In genomic region chr12:44812062-44812461, GRCh38 we compare ENCODE assay signal across 8 cellular contexts.
DNase-seq lines count a peak whose midpoint lies in the region; ATAC-seq and TF ChIP-seq lines count a peak whose summit lies in the region.

No MANE protein-coding gene starts in this region.

- no peak overlapping the region for H3K27ac Mint-ChIP-seq in CD4-positive, alpha-beta T cell

- H3K36me3 ChIP-seq in HAP-1 (replicated peaks), result no peaks in the 10 kb centered on the region

- CTCF ChIA-PET in CD4-positive, alpha-beta T cell (lab: Charles Lee), result interaction anchor here (0.5 to 7.6 kb wide), 14 partner anchors 8 to 275 kb away, joined by 3 to 81 read pairs (median 4); partner anchors contain the start of gene NELL2

- H3K9me3 ChIP-seq in CD4-positive, alpha-beta T cell (ENCODE audit: control insufficient read depth, low read length), result no peaks in the 10 kb centered on the region
- H3K9me3 ChIP-seq in HAP-1, result no peaks in the 10 kb centered on the region

- POLR2A ChIA-PET in CD4-positive, alpha-beta T cell (lab: Charles Lee), result interaction anchor here (1.0 to 2.6 kb wide), 7 partner anchors 16 to 63 kb away, joined by 3 to 42 read pairs (median 5); partner anchors contain the start of gene NELL2

- peak in 6 of 10 experiments; percentile 14 to 48 (median 26) for DNase-seq in CD4-positive, alpha-beta T cell
- peak; percentile 1 for DNase-seq in NCI-H526 treated with DMSO at 0.1 percent for 48 hours (lab: John Stamatoyannopoulos, UW)
- DNase-seq in effector CD4-positive, alpha-beta T cell, result peak; percentile 38
- DNase-seq in NCI-H2171 treated with DMSO at 0.1 percent for 48 hours (lab: John Stamatoyannopoulos, UW), result no peak
- no peak for DNase-seq in coronary artery (ENCODE audit: low spot score)
- DNase-seq in left lobe of liver (ENCODE audit: low spot score), result no peak
- DNase-seq in HAP-1 (ENCODE audit: low spot score in 2 of 2), result no peak

- H3K4me1 ChIP-seq in HAP-1, result no peaks in the 10 kb centered on the region

- H3K27me3 ChIP-seq in CD4-positive, alpha-beta T cell (ENCODE audit: control insufficient read depth, insufficient read depth, low read length), result no peaks in the 10 kb centered on the region
- no peaks in the 10 kb centered on the region for H3K27me3 ChIP-seq in HAP-1 (ENCODE audit: low read depth)

- TF ChIP-seq CTCF in CD4-positive, alpha-beta T cell (IDR thresholded peaks at IDR 0.05), result peak; percentile 68
- no peak for TF ChIP-seq CTCF in coronary artery (IDR thresholded peaks at IDR 0.05)

- H3K4me3 Mint-ChIP-seq in CD4-positive, alpha-beta T cell, result no peak overlapping the region

- no peaks in the 10 kb centered on the region for H3K27me3 Mint-ChIP-seq in CD4-positive, alpha-beta T cell

- H3K4me1 Mint-ChIP-seq in CD4-positive, alpha-beta T cell (ENCODE audit: low read depth), result peaks cover 47% of the 10 kb centered on the region

- H3K36me3 Mint-ChIP-seq in CD4-positive, alpha-beta T cell (ENCODE audit: low read depth), result peaks cover 20% of the 10 kb centered on the region

- in situ Hi-C loops in HAP-1 (cut with MboI; ENCODE audit: low sequenced_read_pairs), result no loop called here

- H3K9me3 Mint-ChIP-seq in CD4-positive, alpha-beta T cell, result no peaks in the 10 kb centered on the region

- no peak overlapping the region for H3K4me3 ChIP-seq in coronary artery
- no peak overlapping the region for H3K4me3 ChIP-seq in HAP-1

- no peak overlapping the region for H3K27ac ChIP-seq in CD4-positive, alpha-beta T cell (ENCODE audit: low read depth, low read length)
- H3K27ac ChIP-seq in coronary artery, result no peak overlapping the region

- intact Hi-C loops in CD4-positive, alpha-beta T cell (cut with DNase I, micrococcal nuclease), result loop anchor here (1.0 to 5.0 kb wide), 6 partner anchors 35 to 795 kb away; no protein-coding TSS in a partner anchor

- peak; percentile 86 for ATAC-seq in CD4-positive, alpha-beta T cell (ENCODE audit: poor library complexity)
- ATAC-seq in GM18519 (IDR thresholded peaks at IDR 0.05; ENCODE audit: low FRiP score, unreplicated experiment), result peak; percentile 73
- no peak for ATAC-seq in left lobe of liver

Comparison
In these comparisons a context has a peak if more than half of its experiments do, and no peak if none do; other contexts are left out.
1. DNase-seq: peak in CD4-positive, alpha-beta T cell (6 of 10), NCI-H526 treated with DMSO at 0.1 percent for 48 hours (single experiment) and effector CD4-positive, alpha-beta T cell (single experiment); none in NCI-H2171 treated with DMSO at 0.1 percent for 48 hours (single experiment), coronary artery (single experiment), left lobe of liver (single experiment) and HAP-1 (0 of 2).